8 cellular contexts compared by ENCODE assay signal in the genomic region with DNA sequence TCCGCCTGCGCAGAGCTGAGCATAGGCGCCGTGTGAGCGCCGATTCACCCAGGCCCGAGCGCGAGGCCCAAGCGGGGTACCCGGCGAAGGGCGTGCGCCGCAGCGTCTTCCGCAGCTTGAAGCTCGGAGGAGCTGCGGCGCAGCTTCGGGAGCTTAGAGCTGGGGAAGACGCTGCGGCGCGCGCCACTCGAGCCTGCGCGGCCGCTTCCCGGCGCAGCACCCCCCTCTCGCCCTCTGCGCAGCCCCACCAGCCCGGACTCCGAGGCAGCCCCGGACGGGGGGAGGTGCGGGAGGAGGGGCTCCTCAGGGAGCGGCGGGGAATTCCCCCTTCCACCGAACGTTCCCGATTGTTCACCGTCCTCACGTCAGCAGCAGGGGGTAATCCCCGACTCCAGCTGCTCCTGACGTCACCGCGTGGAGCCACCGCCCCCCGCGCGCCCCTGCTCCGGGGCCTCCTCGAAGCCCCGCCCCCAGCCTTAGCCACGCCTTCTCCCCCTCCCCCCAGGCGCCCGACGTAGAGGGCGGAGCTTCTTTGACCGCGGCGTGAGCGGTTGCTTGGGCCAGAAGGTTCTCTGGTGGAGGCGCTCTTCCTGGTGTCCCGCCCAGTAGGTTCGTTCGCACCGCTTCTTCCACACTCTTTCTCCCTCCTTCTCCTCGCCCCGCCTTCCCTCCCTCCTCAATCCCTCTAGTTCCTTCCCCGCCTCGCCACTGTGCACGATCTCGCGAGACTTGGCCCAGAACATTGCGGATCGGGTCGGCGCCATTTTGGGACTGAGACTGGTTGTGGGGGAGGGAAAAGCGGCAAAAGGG. TPM values are rescaled to one million over a fixed set of nuclear protein-coding genes. Genes with fewer than 3 reads are reported as not detected.
DNase-seq lines count a peak whose midpoint lies in the region; ATAC-seq, FAIRE-seq and TF ChIP-seq lines count a peak whose summit lies in the region.

A gene with protein sequence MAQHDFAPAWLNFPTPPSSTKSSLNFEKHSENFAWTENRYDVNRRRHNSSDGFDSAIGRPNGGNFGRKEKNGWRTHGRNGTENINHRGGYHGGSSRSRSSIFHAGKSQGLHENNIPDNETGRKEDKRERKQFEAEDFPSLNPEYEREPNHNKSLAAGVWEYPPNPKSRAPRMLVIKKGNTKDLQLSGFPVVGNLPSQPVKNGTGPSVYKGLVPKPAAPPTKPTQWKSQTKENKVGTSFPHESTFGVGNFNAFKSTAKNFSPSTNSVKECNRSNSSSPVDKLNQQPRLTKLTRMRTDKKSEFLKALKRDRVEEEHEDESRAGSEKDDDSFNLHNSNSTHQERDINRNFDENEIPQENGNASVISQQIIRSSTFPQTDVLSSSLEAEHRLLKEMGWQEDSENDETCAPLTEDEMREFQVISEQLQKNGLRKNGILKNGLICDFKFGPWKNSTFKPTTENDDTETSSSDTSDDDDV (plus strand): TSS at position 742 of the 810 bp plus-strand sequence. CDS start 40,072 bp downstream, outside the sequence.

- H3K4me3 ChIP-seq in WERI-Rb-1 (ENCODE audit: low read depth, low read length), result peak within 1 kb of the TSS; percentile 100
- H3K4me3 ChIP-seq in mammary epithelial cell (replicated peaks in 1 of 3; ENCODE audit: insufficient read depth in 1 of 3, low read depth in 2 of 3, low read length in 3 of 3), result peak within 1 kb of the TSS; percentile 94 to 98 (median 96)
- H3K4me3 ChIP-seq in iPS-20b (ENCODE audit: low read length), result peak within 1 kb of the TSS; percentile 95
- peak within 1 kb of the TSS; percentile 83 to 98 for H3K4me3 ChIP-seq in small intestine (ENCODE audit: low read depth in 1 of 2, low read length in 2 of 2)

- H3K27ac ChIP-seq in WERI-Rb-1 (peak within 1 kb of the TSS; percentile 100), mammary epithelial cell (ENCODE audit: insufficient read depth, low read depth, low read length) (peak within 1 kb of the TSS; percentile 99), iPS-20b (ENCODE audit: low read length) (peak within 1 kb of the TSS; percentile 100), small intestine (ENCODE audit: low read depth in 1 of 2, low read length in 1 of 2) (peak within 1 kb of the TSS; percentile 99 to 100)

- FAIRE-seq in small intestine (lab: Jason Lieb, UNC), result no peak

- no TSS peak for BruUV-seq in mammary epithelial cell (replicated peaks; lab: Mats Ljungman, UMichigan)

- no peaks in the 10 kb centered on the region for H3K27me3 ChIP-seq in WERI-Rb-1 (ENCODE audit: insufficient read depth, low read depth, severe bottlenecking)
- no peaks in the 10 kb centered on the region for H3K27me3 ChIP-seq in mammary epithelial cell (ENCODE audit: insufficient read depth, low read length)
- no peaks in the 10 kb centered on the region for H3K27me3 ChIP-seq in iPS-20b (ENCODE audit: insufficient read depth, low read length)
- H3K27me3 ChIP-seq in small intestine (ENCODE audit: control insufficient read depth in 2 of 2, insufficient read depth in 2 of 2, low read length in 2 of 2), result no peaks in the 10 kb centered on the region

- no peaks in the 10 kb centered on the region for H3K9me3 ChIP-seq in WERI-Rb-1 (ENCODE audit: severe bottlenecking)
- H3K9me3 ChIP-seq in mammary epithelial cell (replicated peaks; ENCODE audit: insufficient read depth, low read length), result no peaks in the 10 kb centered on the region
- no peaks in the 10 kb centered on the region for H3K9me3 ChIP-seq in iPS-20b (ENCODE audit: insufficient read depth, low read depth, low read length)
- no peaks in the 10 kb centered on the region for H3K9me3 ChIP-seq in small intestine (ENCODE audit: control insufficient read depth, low read depth)

- in situ Hi-C loops in ACHN (cut with HindIII; ENCODE audit: low pct_ligation_motif_present, low pct_unique_long_range_greater_than_20kb, low sequenced_read_pairs) (no loop called here), mammary epithelial cell (cut with MboI; ENCODE audit: low sequenced_read_pairs in 2 of 2) (no loop called here)

- dilution Hi-C loops in mammary epithelial cell (cut with HindIII; ENCODE audit: low sequenced_read_pairs), result no loop called here

- H3K36me3 ChIP-seq in WERI-Rb-1, result peaks cover 33% of the 10 kb centered on the region
- no peaks in the 10 kb centered on the region for H3K36me3 ChIP-seq in mammary epithelial cell (ENCODE audit: insufficient read depth, low read length)
- H3K36me3 ChIP-seq in iPS-20b (ENCODE audit: insufficient read depth, low read depth, low read length), result peaks cover 29% of the 10 kb centered on the region
- no peaks in the 10 kb centered on the region for H3K36me3 ChIP-seq in small intestine (ENCODE audit: control insufficient read depth in 2 of 2, insufficient read depth in 2 of 2, low read length in 2 of 2)

- no peak for TF ChIP-seq CTCF in WERI-Rb-1 (IDR thresholded peaks at IDR 0.05; ENCODE audit: low read depth, low read length)
- no peak for TF ChIP-seq CTCF in mammary epithelial cell (conservative IDR thresholded peaks at IDR 0.05 in 1 of 2, IDR thresholded peaks at IDR 0.05 in 1 of 2; ENCODE audit: extremely low read depth in 1 of 2, insufficient read depth in 1 of 2, low read depth in 1 of 2, low read length in 2 of 2)

- ATAC-seq in GM18873 (IDR thresholded peaks at IDR 0.05; ENCODE audit: low FRiP score, unreplicated experiment), result peak; percentile 63
- peak; percentile 66 for ATAC-seq in HG03139 (IDR thresholded peaks at IDR 0.05; ENCODE audit: unreplicated experiment)

- peaks cover 52% of the 10 kb centered on the region for H3K79me2 ChIP-seq in mammary epithelial cell (ENCODE audit: insufficient read depth, low read length)

- no peaks in the 10 kb centered on the region for H4K20me1 ChIP-seq in mammary epithelial cell (ENCODE audit: insufficient read depth, low read length)

- CTCF ChIA-PET in mammary epithelial cell (lab: Charles Lee; ENCODE audit: low non-redundant PET), result interaction anchor here (0.6 kb wide), 3 partner anchors 973 to 1288 kb away, joined by 3 to 8 read pairs (median 4); no protein-coding TSS in a partner anchor

- H3K4me2 ChIP-seq in mammary epithelial cell (ENCODE audit: insufficient read depth, low read depth, low read length), result peak within 1 kb of the TSS; percentile 97

- intact Hi-C loops in mammary epithelial cell (cut with micrococcal nuclease), result loop anchor here (1.0 to 5.0 kb wide), 4 partner anchors 35 to 1866 kb away; a partner anchor contains a TSS

- DNase-seq in ACHN (peak; percentile 97), NCI-H2227 (lab: John Stamatoyannopoulos, UW; ENCODE audit: unreplicated experiment) (peak; percentile 99), WERI-Rb-1 (peak; percentile 99), mammary epithelial cell (peak; percentile 99), small intestine (peak; percentile 99)

- under 1% methylated on average over 17 of the region's 83 CpGs for WGBS in mammary epithelial cell (ENCODE audit: low coverage, missing lambda C conversion rate)
- WGBS in small intestine, 3 donors, result 0 to 1% (median 0%) methylated on average over 36 to 83 of the region's 83 CpGs

- peak within 1 kb of the TSS; percentile 87 for H2AFZ ChIP-seq in mammary epithelial cell (ENCODE audit: low read depth, low read length)

- peak within 1 kb of the TSS; percentile 100 for H3K9ac ChIP-seq in mammary epithelial cell (ENCODE audit: insufficient read depth, low read length)
- H3K9ac ChIP-seq in iPS-20b (ENCODE audit: low read depth, low read length), result peak within 1 kb of the TSS; percentile 99

- H3K4me1 ChIP-seq in mammary epithelial cell (ENCODE audit: insufficient read depth, low read length) (peaks cover 23% of the 10 kb centered on the region), iPS-20b (ENCODE audit: insufficient read depth, low read length) (no peaks in the 10 kb centered on the region; the same call in 1 of the 2 replicates), small intestine (ENCODE audit: control insufficient read depth in 2 of 2, insufficient read depth in 1 of 2, low read depth in 1 of 2, low read length in 1 of 2) (peaks cover 0 to 2% of the 10 kb centered on the region in 2 donors)

RNA-seq across cellular contexts. Expression of the gene that starts here (rescaled TPM):
- 10 to 100 TPM; 39.7 to 55.6 TPM for total RNA-seq in mammary epithelial cell
- polyA plus RNA-seq in mammary epithelial cell, result 18.4 TPM
- 27.1 TPM for polyA minus RNA-seq in mammary epithelial cell
- polyA plus RNA-seq in small intestine, result 10 to 100 TPM; 41.4 to 47.4 (median 43.0) TPM

Comparison
In these comparisons a context has a peak if more than half of its experiments do, and no peak if none do; other contexts are left out.
1. Peak in every context shown above with its lines: DNase-seq, ATAC-seq, H3K4me3 ChIP-seq and H3K27ac ChIP-seq.